1 cellular context compared by ENCODE assay signal in the genomic region with DNA sequence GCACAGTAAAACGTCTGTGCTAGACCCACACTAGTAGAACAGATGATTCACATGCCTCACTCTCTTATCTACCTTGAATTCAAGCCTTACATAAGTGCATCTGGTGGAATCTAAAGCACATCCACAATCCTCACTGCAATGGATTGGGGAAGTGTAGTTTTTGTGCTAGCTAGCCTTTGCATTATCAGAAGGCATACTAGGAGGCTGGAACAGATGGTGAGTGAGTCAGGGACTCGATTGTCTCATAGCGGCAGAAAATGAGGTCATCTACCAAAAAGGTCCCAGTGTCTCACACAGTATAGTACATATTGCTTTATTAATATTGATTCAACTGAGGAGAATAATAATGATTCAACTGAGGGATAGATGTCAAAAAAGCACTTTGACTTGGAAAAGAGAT.
TF ChIP-seq lines count a peak whose summit lies in the region.

No MANE protein-coding gene starts in this region.

TF ChIP-seq in SK-N-SH, 30 proteins besides CTCF, POLR2A, EP300 and RAD21:
- peak; percentile 65; the same call in 1 of the 2 replicates for TF ChIP-seq FOSL2 (IDR thresholded peaks at IDR 0.05; ENCODE audit: borderline replicate concordance, low read depth)
- TF ChIP-seq JUND (IDR thresholded peaks at IDR 0.05) = peak; percentile 63
- TF ChIP-seq TCF12 (IDR thresholded peaks at IDR 0.05) = peak; percentile 79
- TF ChIP-seq, protein P1, sequence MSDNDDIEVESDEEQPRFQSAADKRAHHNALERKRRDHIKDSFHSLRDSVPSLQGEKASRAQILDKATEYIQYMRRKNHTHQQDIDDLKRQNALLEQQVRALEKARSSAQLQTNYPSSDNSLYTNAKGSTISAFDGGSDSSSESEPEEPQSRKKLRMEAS (IDR thresholded peaks at IDR 0.05; ENCODE audit: low read depth) = no peak; the same call in 1 of the 2 replicates
- TF ChIP-seq MEF2A (IDR thresholded peaks at IDR 0.05; ENCODE audit: borderline replicate concordance, low read depth) = peak; percentile 97
- TF ChIP-seq, protein P2, sequence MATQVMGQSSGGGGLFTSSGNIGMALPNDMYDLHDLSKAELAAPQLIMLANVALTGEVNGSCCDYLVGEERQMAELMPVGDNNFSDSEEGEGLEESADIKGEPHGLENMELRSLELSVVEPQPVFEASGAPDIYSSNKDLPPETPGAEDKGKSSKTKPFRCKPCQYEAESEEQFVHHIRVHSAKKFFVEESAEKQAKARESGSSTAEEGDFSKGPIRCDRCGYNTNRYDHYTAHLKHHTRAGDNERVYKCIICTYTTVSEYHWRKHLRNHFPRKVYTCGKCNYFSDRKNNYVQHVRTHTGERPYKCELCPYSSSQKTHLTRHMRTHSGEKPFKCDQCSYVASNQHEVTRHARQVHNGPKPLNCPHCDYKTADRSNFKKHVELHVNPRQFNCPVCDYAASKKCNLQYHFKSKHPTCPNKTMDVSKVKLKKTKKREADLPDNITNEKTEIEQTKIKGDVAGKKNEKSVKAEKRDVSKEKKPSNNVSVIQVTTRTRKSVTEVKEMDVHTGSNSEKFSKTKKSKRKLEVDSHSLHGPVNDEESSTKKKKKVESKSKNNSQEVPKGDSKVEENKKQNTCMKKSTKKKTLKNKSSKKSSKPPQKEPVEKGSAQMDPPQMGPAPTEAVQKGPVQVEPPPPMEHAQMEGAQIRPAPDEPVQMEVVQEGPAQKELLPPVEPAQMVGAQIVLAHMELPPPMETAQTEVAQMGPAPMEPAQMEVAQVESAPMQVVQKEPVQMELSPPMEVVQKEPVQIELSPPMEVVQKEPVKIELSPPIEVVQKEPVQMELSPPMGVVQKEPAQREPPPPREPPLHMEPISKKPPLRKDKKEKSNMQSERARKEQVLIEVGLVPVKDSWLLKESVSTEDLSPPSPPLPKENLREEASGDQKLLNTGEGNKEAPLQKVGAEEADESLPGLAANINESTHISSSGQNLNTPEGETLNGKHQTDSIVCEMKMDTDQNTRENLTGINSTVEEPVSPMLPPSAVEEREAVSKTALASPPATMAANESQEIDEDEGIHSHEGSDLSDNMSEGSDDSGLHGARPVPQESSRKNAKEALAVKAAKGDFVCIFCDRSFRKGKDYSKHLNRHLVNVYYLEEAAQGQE (IDR thresholded peaks at IDR 0.05; ENCODE audit: low read depth, low read length) = no peak
- 0 out of 2 replicates have a peak, but pooled peaks have one; percentile 15 for TF ChIP-seq POLR2AphosphoS5 (IDR thresholded peaks at IDR 0.05; ENCODE audit: low read depth, low read length)
- TF ChIP-seq GATA2 (CRISPR knock-in tag; IDR thresholded peaks at IDR 0.05) = no peak
- TF ChIP-seq SMC3 (IDR thresholded peaks at IDR 0.05; ENCODE audit: low read depth, low read length) = no peak
- TF ChIP-seq NRF1 (IDR thresholded peaks at IDR 0.05; ENCODE audit: low read depth, low read length) = no peak
